Comparison of ENCODE assay signal across 11 cellular contexts in genomic region chr6:41561386-41561785, GRCh38. TPM values are rescaled to one million over a fixed set of nuclear protein-coding genes. Genes with fewer than 3 reads are reported as not detected.
DNase-seq lines count a peak whose midpoint lies in the region; ATAC-seq and TF ChIP-seq lines count a peak whose summit lies in the region.
"Had no signal": no experiment of that assay in that cellular context is flagged by ENCODE, and none has a peak within 500 bp of the region (broad histone marks: within the 10 kb centered on the region; RNA-seq: fewer than 3 reads in every experiment).

No MANE protein-coding gene starts in this region.

- POLR2A ChIA-PET in WTC11 (lab: Charles Lee), result interaction anchor here (0.9 to 1.9 kb wide), 2 partner anchors 9 to 17 kb away, joined by 3 to 4 read pairs; no protein-coding TSS in a partner anchor
- POLR2A ChIA-PET in GM10248 (lab: Yijun Ruan, JAX), result no interaction called here

- no peak for DNase-seq in left ventricle myocardium superior
- no peak for DNase-seq in Right ventricle myocardium inferior (ENCODE audit: missing footprints)
- DNase-seq in WTC11 (ENCODE audit: low spot score), result no peak
- no peak for DNase-seq in memory B cell (ENCODE audit: low spot score in 2 of 2)
- DNase-seq in type B pancreatic cell (ENCODE audit: extremely low spot score, unreplicated experiment), result no peak
- no peak for DNase-seq in RKO (ENCODE audit: low spot score)
- no peak for DNase-seq in effector CD8-positive, alpha-beta T cell (lab: John Stamatoyannopoulos, UW)
- DNase-seq in GM10248 (ENCODE audit: extremely low spot score), result no peak
- DNase-seq: NCI-H187 treated with DMSO at 0.1 percent for 48 hours, PC-9 had no signal

- H3K27ac Mint-ChIP-seq in WTC11 (peak overlapping the region; percentile 84), memory B cell (peak overlapping the region; percentile 99), type B pancreatic cell (no peak overlapping the region)

- H3K4me1 Mint-ChIP-seq in WTC11 (peaks cover 68% of the 10 kb centered on the region), memory B cell (peaks cover 13% of the 10 kb centered on the region), type B pancreatic cell (ENCODE audit: unreplicated experiment) (peaks cover 58% of the 10 kb centered on the region)

- peaks cover 9% of the 10 kb centered on the region for H3K36me3 Mint-ChIP-seq in WTC11
- peaks cover 12% of the 10 kb centered on the region for H3K36me3 Mint-ChIP-seq in memory B cell
- peaks cover 10% of the 10 kb centered on the region for H3K36me3 Mint-ChIP-seq in type B pancreatic cell

- intact Hi-C loops in left ventricle myocardium superior (cut with micrococcal nuclease), result no loop called here
- intact Hi-C loops in Right ventricle myocardium inferior (cut with DNase I), result loop anchor here (5.0 kb wide), 1 partner anchor 59 kb away; no protein-coding TSS in a partner anchor

- TF ChIP-seq CTCF in WTC11 (IDR thresholded peaks at IDR 0.05) (no peak), type B pancreatic cell (conservative IDR thresholded peaks at IDR 0.05) (no peak), GM10248 (IDR thresholded peaks at IDR 0.05; ENCODE audit: control extremely low read depth, extremely low read depth, low read depth, missing control alignments) (no peak)

- CTCF ChIA-PET in WTC11 (lab: Charles Lee) (interaction anchor here (1.0 to 4.6 kb wide), 7 partner anchors 10 to 194 kb away, joined by 3 to 22 read pairs (median 7); no protein-coding TSS in a partner anchor), GM10248 (lab: Yijun Ruan, JAX) (interaction anchor here (1.3 to 1.9 kb wide), 4 partner anchors 11 to 136 kb away, joined by 3 to 5 read pairs (median 4); no protein-coding TSS in a partner anchor)

- no peaks in the 10 kb centered on the region for H3K9me3 Mint-ChIP-seq in WTC11
- no peaks in the 10 kb centered on the region for H3K9me3 Mint-ChIP-seq in memory B cell
- H3K9me3 Mint-ChIP-seq in type B pancreatic cell, result no peaks in the 10 kb centered on the region
- H3K9me3 Mint-ChIP-seq: activated T-helper 2 cell treated with anti-CD3 and anti-CD28 coated beads, Interferon-gamma antibody, Interleukin-2, Interleukin-4, amounts not matched to agents 10 μg/mL and 5 μg/mL and 100 μg/mL, durations not matched to agents 14 hours and 24 hours and 36 hours had no signal

- ATAC-seq in left ventricle myocardium superior (peak; percentile 7), Right ventricle myocardium inferior (no peak), WTC11 (no peak; the same call in 1 of the 2 replicates), memory B cell (ENCODE audit: low read depth) (no peak)

- H3K4me3 Mint-ChIP-seq in WTC11 (peak overlapping the region; percentile 79), memory B cell (peak overlapping the region; percentile 97), type B pancreatic cell (peak overlapping the region; percentile 50)

- H3K27me3 Mint-ChIP-seq in WTC11 (ENCODE audit: low read depth) (peaks cover 35% of the 10 kb centered on the region), memory B cell (no peaks in the 10 kb centered on the region), type B pancreatic cell (no peaks in the 10 kb centered on the region)

TF ChIP-seq in WTC11, 78 proteins besides CTCF, POLR2A, EP300 and RAD21:
- TF ChIP-seq, protein P1, sequence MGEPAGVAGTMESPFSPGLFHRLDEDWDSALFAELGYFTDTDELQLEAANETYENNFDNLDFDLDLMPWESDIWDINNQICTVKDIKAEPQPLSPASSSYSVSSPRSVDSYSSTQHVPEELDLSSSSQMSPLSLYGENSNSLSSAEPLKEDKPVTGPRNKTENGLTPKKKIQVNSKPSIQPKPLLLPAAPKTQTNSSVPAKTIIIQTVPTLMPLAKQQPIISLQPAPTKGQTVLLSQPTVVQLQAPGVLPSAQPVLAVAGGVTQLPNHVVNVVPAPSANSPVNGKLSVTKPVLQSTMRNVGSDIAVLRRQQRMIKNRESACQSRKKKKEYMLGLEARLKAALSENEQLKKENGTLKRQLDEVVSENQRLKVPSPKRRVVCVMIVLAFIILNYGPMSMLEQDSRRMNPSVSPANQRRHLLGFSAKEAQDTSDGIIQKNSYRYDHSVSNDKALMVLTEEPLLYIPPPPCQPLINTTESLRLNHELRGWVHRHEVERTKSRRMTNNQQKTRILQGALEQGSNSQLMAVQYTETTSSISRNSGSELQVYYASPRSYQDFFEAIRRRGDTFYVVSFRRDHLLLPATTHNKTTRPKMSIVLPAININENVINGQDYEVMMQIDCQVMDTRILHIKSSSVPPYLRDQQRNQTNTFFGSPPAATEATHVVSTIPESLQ (CRISPR knock-in tag; IDR thresholded peaks at IDR 0.05), result no peak
- TF ChIP-seq MXD4 (CRISPR knock-in tag; IDR thresholded peaks at IDR 0.05; ENCODE audit: borderline replicate concordance), result no peak
- TF ChIP-seq, protein P2, sequence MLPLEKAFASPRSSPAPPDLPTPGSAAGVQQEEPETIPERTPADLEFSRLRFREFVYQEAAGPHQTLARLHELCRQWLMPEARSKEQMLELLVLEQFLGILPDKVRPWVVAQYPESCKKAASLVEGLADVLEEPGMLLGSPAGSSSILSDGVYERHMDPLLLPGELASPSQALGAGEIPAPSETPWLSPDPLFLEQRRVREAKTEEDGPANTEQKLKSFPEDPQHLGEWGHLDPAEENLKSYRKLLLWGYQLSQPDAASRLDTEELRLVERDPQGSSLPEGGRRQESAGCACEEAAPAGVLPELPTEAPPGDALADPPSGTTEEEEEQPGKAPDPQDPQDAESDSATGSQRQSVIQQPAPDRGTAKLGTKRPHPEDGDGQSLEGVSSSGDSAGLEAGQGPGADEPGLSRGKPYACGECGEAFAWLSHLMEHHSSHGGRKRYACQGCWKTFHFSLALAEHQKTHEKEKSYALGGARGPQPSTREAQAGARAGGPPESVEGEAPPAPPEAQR (CRISPR knock-in tag; IDR thresholded peaks at IDR 0.05), result no peak
TF ChIP-seq in WTC11: peak in this region for 0.

RNA-seq across cellular contexts. Expression of gene FOXP4, which starts 15.2 kb away (rescaled TPM):
- total RNA-seq in left ventricle myocardium superior (16.8 TPM), Right ventricle myocardium inferior (13.9 TPM), WTC11 (2021) (19.5 to 36.6 TPM (median 19.8 TPM) in 3 replicates), type B pancreatic cell (ENCODE audit: low replicate concordance) (62.2 and 100 TPM in 2 replicates)
